In genomic region chr12:14272954-14273910, GRCh38 we compare ENCODE assay signal across 8 cellular contexts.
DNase-seq lines count a peak whose midpoint lies in the region; ATAC-seq lines count a peak whose summit lies in the region.

No MANE protein-coding gene starts in this region.

- H3K9ac ChIP-seq in BLaER1 treated with 17β-estradiol and CSF1 and Interleukin-3, amounts not matched to agents 10 nM and 100 nM, result peak overlapping the region in 8 of 11 experiments; percentile 5 to 61 (median 29); a peak in 9 of 22 replicates

- peak; percentile 66 for DNase-seq in SKM-1 treated with dmso at 0.1 percent for 144 hours (lab: John Stamatoyannopoulos, UW; ENCODE audit: unreplicated experiment)
- DNase-seq in left lobe of liver (ENCODE audit: low spot score), result no peak
- no peak for DNase-seq in activated gamma-delta T cell treated with Interleukin-2 at 50 U/mL for 16 hours
- no peak for DNase-seq in NCI-H524 (lab: John Stamatoyannopoulos, UW)
- DNase-seq in dermis blood vessel endothelial cell, result no peak
- no peak for DNase-seq in amniotic stem cell (lab: John Stamatoyannopoulos, UW)

- H3K9me3 ChIP-seq in BLaER1 treated with 17β-estradiol and CSF1 and Interleukin-3, amounts not matched to agents 10 nM and 100 nM (replicated peaks in 1 of 11), result peaks cover 23 to 79% (median 48%) of the 10 kb centered on the region in 11 experiments; a peak in 21 of 22 replicates

- H3K4me2 ChIP-seq in BLaER1 treated with 17β-estradiol and CSF1 and Interleukin-3, amounts not matched to agents 10 nM and 100 nM, result peak overlapping the region in 10 of 11 experiments; percentile 10 to 77 (median 48); a peak in 17 of 22 replicates

- no peaks in the 10 kb centered on the region for H4K20me1 ChIP-seq in BLaER1 treated with 17β-estradiol and CSF1 and Interleukin-3, amounts not matched to agents 10 nM and 100 nM

- H3K27ac ChIP-seq in BLaER1 treated with 17β-estradiol and CSF1 and Interleukin-3, amounts not matched to agents 10 nM and 100 nM, result peak overlapping the region; percentile 21 to 83 (median 68); a peak in 20 of 22 replicates

- ATAC-seq in HG03442 (IDR thresholded peaks at IDR 0.05; ENCODE audit: unreplicated experiment) (peak; percentile 46), left lobe of liver (peak; percentile 53)

- H3K4me1 ChIP-seq in BLaER1 treated with 17β-estradiol and CSF1 and Interleukin-3, amounts not matched to agents 10 nM and 100 nM, result peaks cover 0 to 53% (median 30%) of the 10 kb centered on the region in 10 experiments; a peak in 16 of 20 replicates

- peaks cover 0 to 11% (median 0%) of the 10 kb centered on the region in 11 experiments; a peak in 3 of 22 replicates for H3K36me3 ChIP-seq in BLaER1 treated with 17β-estradiol and CSF1 and Interleukin-3, amounts not matched to agents 10 nM and 100 nM

- H3K27me3 ChIP-seq in BLaER1 treated with 17β-estradiol and CSF1 and Interleukin-3, amounts not matched to agents 10 nM and 100 nM, result no peaks in the 10 kb centered on the region

- peak overlapping the region in 4 of 10 experiments; percentile 5 to 19 (median 8); a peak in 2 of 20 replicates for H3K4me3 ChIP-seq in BLaER1 treated with 17β-estradiol and CSF1 and Interleukin-3, amounts not matched to agents 10 nM and 100 nM
